Comparison of ENCODE assay signal across 10 cellular contexts in the genomic region with DNA sequence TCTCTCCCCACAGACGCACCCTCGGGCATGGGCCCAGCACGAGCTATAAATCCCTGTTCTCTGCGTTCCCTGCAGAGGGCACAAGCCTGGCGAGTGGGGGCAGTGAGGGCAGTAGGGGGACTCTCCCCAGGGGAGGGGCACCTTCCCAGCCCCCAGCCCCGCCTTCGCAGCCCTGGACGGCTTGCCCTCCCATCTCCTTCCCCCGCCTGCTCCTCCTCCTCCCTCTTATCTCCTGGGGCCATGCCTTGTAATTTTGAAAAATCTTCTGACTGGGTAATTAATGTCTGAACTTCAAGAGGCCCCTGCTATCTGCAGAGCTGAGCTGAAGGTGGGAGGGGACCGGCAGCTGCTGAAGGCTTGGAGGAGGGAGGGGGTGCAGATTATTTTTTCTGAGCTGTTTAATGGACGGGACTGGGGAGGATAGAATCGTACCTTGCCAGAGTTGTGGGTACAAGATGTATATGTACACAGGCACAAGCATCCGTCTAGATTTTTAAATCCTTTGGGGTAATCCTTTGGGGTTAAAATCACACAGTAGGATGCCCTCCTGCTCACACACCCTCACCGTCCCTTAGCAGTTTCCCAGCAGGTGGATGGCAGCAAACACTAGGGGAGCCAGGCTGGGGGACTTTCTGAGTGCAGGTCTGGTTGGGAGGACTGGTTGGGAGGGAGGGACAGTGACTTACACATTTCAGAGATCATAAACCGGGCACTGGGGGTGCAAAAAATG.
A peak's percentile ranks its signal among the peaks of the same experiment; 100 is the strongest.
DNase-seq lines count a peak whose midpoint lies in the region; ATAC-seq and TF ChIP-seq lines count a peak whose summit lies in the region.
"Had no signal": no experiment of that assay in that cellular context is flagged by ENCODE, and none has a peak within 500 bp of the region (broad histone marks: within the 10 kb centered on the region; RNA-seq: fewer than 3 reads in every experiment).

No MANE protein-coding gene starts in this region.

- intact Hi-C loops in left colon (cut with DNase I, micrococcal nuclease): no loop called here
- intact Hi-C loops in thyroid gland (cut with DNase I): no loop called here

- H3K27me3 Mint-ChIP-seq in stimulated activated naive B cell treated with anti-CD40 and anti-IgM and Interleukin-4, amounts not matched to agents 10 μg/mL and 1 μg/mL and 100 μg/mL, for 72 hours: peaks cover 9 to 16% of the 10 kb centered on the region in 2 donors

- no peaks in the 10 kb centered on the region for H3K27me3 ChIP-seq in thyroid gland

- H3K27ac ChIP-seq in VCaP (peak overlapping the region; percentile 72), thyroid gland (peak overlapping the region; percentile 87 to 92 (median 87))
- H3K27ac ChIP-seq: neutrophil had no signal

- H3K36me3 Mint-ChIP-seq in stimulated activated naive B cell treated with anti-CD40 and anti-IgM and Interleukin-4, amounts not matched to agents 10 μg/mL and 1 μg/mL and 100 μg/mL, for 72 hours: peaks cover 9 to 26% of the 10 kb centered on the region in 2 donors

- whole genome bisulfite sequencing in thyroid gland, 2 donors: 49 to 51% methylated on average over 15 of the region's 15 CpGs

- TF ChIP-seq CTCF in VCaP (conservative IDR thresholded peaks at IDR 0.05) (no peak), thyroid gland (IDR thresholded peaks at IDR 0.05) (no peak)

- TF ChIP-seq POLR2A in thyroid gland (IDR thresholded peaks at IDR 0.05): no peak

- no peak overlapping the region for H3K4me3 Mint-ChIP-seq in stimulated activated naive B cell treated with anti-CD40 and anti-IgM and Interleukin-4, amounts not matched to agents 10 μg/mL and 1 μg/mL and 100 μg/mL, for 72 hours

- peaks cover 25 to 40% of the 10 kb centered on the region in 2 donors for H3K4me1 Mint-ChIP-seq in stimulated activated naive B cell treated with anti-CD40 and anti-IgM and Interleukin-4, amounts not matched to agents 10 μg/mL and 1 μg/mL and 100 μg/mL, for 72 hours

- ATAC-seq in left colon (no peak), HG02759 (IDR thresholded peaks at IDR 0.05; ENCODE audit: unreplicated experiment) (no peak)
- ATAC-seq in stimulated activated naive B cell treated with anti-CD40 and anti-IgM and Interleukin-4, amounts not matched to agents 10 μg/mL and 1 μg/mL and 100 μg/mL, for 72 hours (replicated peaks): no peak

- no peaks in the 10 kb centered on the region for H3K9me3 Mint-ChIP-seq in stimulated activated naive B cell treated with anti-CD40 and anti-IgM and Interleukin-4, amounts not matched to agents 10 μg/mL and 1 μg/mL and 100 μg/mL, for 72 hours

- no peak overlapping the region for H3K27ac Mint-ChIP-seq in stimulated activated naive B cell treated with anti-CD40 and anti-IgM and Interleukin-4, amounts not matched to agents 10 μg/mL and 1 μg/mL and 100 μg/mL, for 72 hours

- H3K9me3 ChIP-seq in thyroid gland: no peaks in the 10 kb centered on the region
- H3K9me3 ChIP-seq: neutrophil had no signal

- peaks cover 72 to 86% of the 10 kb centered on the region in 2 donors for H3K4me1 ChIP-seq in thyroid gland

- no peak overlapping the region for H3K4me3 ChIP-seq in thyroid gland (replicated peaks in 1 of 3)

- no peaks in the 10 kb centered on the region for H3K36me3 ChIP-seq in thyroid gland
- H3K36me3 ChIP-seq: neutrophil had no signal

- DNase-seq in activated CD4-positive, alpha-beta T cell treated with anti-CD3 and anti-CD28 coated beads for 1 hour: peak; percentile 5
- DNase-seq in activated CD4-positive, alpha-beta T cell treated with anti-CD3 and anti-CD28 coated beads for 48 hours: no peak
- DNase-seq in left colon (peak; percentile 16 to 24), thyroid gland (peak in 1 of 2 donors; percentile 22), NCI-H128 (lab: John Stamatoyannopoulos, UW; ENCODE audit: unreplicated experiment) (no peak)
- DNase-seq in stimulated activated naive B cell treated with anti-CD40 and anti-IgM and Interleukin-4, amounts not matched to agents 10 μg/mL and 1 μg/mL and 100 μg/mL, for 72 hours: no peak
- DNase-seq: NCI-H748 treated with DMSO at 0.1 percent for 48 hours had no signal

Comparison
In these comparisons a context has a peak if more than half of its experiments do, and no peak if none do; other contexts are left out.
1. DNase-seq: peak in activated CD4-positive, alpha-beta T cell treated with anti-CD3 and anti-CD28 coated beads for 1 hour (single experiment) and left colon (2 of 2); none in activated CD4-positive, alpha-beta T cell treated with anti-CD3 and anti-CD28 coated beads for 48 hours (single experiment), NCI-H128 (single experiment) and stimulated activated naive B cell treated with anti-CD40 and anti-IgM and Interleukin-4, amounts not matched to agents 10 μg/mL and 1 μg/mL and 100 μg/mL, for 72 hours (single experiment).